In the genomic region with DNA sequence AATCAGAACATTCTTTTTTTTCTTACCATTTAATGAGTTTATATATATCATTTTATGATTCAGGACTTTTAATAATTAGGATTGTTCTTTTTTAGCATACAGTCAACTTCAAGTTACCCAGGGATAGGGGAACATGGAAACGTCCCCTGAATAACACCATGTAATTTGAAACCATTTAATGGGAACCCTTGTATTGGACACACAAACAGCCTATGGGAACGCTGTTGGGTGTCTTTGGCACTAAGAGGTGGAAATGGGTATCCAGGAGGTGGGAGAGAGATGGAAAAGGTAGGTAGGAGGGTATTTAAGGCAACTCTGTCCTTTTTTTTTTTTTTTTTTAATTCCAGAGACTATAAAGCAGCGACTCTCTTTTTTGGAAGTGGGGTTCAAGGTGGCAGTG, we compare ENCODE assay signal across 14 cellular contexts. TPM values are rescaled to one million over a fixed set of nuclear protein-coding genes. Genes with fewer than 3 reads are reported as not detected.
DNase-seq lines count a peak whose midpoint lies in the region; ATAC-seq, FAIRE-seq and TF ChIP-seq lines count a peak whose summit lies in the region.
"Had no signal": no experiment of that assay in that cellular context is flagged by ENCODE, and none has a peak within 500 bp of the region (broad histone marks: within the 10 kb centered on the region; RNA-seq: fewer than 3 reads in every experiment).

No MANE protein-coding gene starts in this region.

- peaks cover 70% of the 10 kb centered on the region for H3K79me2 ChIP-seq in HepG2 (ENCODE audit: insufficient read depth, low read length)

- DNase-seq in HepG2 (ENCODE audit: low spot score), result no peak
- no peak for DNase-seq in right lobe of liver
- no peak for DNase-seq in RWPE2 (ENCODE audit: low spot score)
- DNase-seq in fibroblast of mammary gland (ENCODE audit: low read depth), result peak; percentile 31
- no peak for DNase-seq in stimulated activated CD4-positive, alpha-beta T cell treated with anti-CD3 and anti-CD28 coated beads, Interleukin-4, amount 100 ng/mL, for 1 hour
- DNase-seq in epidermal melanocyte (ENCODE audit: insufficient read length, low spot score), result no peak
- DNase-seq in body of pancreas, result no peak
- DNase-seq: activated B cell treated with CpG ODN at 0.5 μM for 24 hours, Caco-2, NCI-H226, tibial artery had no signal

- H3K36me3 ChIP-seq in HepG2 (replicated peaks in 1 of 2; ENCODE audit: control insufficient read depth in 1 of 2, insufficient read depth in 2 of 2, low read length in 2 of 2) (peaks cover 6 to 13% of the 10 kb centered on the region in 2 experiments; a peak in 4 of 5 replicates), right lobe of liver (no peaks in the 10 kb centered on the region), RWPE2 (ENCODE audit: low read depth) (peaks cover 50% of the 10 kb centered on the region), urinary bladder (ENCODE audit: insufficient read depth) (peaks cover 3% of the 10 kb centered on the region), body of pancreas (replicated peaks in 1 of 2; ENCODE audit: insufficient read depth in 1 of 2, low read depth in 2 of 2) (no peaks in the 10 kb centered on the region)

- CTCF ChIA-PET in HepG2 (lab: Yijun Ruan, JAX; ENCODE audit: low intra/inter-chr PET ratio, low total read pairs), result no interaction called here

- peaks cover 17% of the 10 kb centered on the region for H4K20me1 ChIP-seq in HepG2 (ENCODE audit: insufficient read depth, low read length)

- 77% methylated on average over 3 of the region's 3 CpGs for WGBS in HepG2 (ENCODE audit: low lambda C conversion rate)
- 47% methylated on average over 2 of the region's 3 CpGs for WGBS in right lobe of liver (ENCODE audit: insufficient coverage, low coverage, low lambda C conversion rate, missing lambda C conversion rate)
- 50% methylated on average over 3 of the region's 3 CpGs for WGBS in urinary bladder
- WGBS in body of pancreas, 2 donors, result 35 to 50% methylated on average over 3 of the region's 3 CpGs

- peak overlapping the region in 1 of 3 experiments; percentile 97; a peak in 1 of 6 replicates for H3K4me3 ChIP-seq in HepG2 (replicated peaks in 1 of 3; ENCODE audit: insufficient read depth in 1 of 3, low read depth in 2 of 3, low read length in 3 of 3)
- no peak overlapping the region for H3K4me3 ChIP-seq in right lobe of liver
- peak overlapping the region; percentile 64 for H3K4me3 ChIP-seq in RWPE2 (ENCODE audit: severe bottlenecking)
- no peak overlapping the region for H3K4me3 ChIP-seq in fibroblast of mammary gland (ENCODE audit: control insufficient read depth, low read depth, low read length)
- no peak overlapping the region for H3K4me3 ChIP-seq in urinary bladder (ENCODE audit: low read depth, low read length)
- H3K4me3 ChIP-seq in body of pancreas, result no peak overlapping the region

- TF ChIP-seq EP300 in HepG2 (IDR thresholded peaks at IDR 0.05; ENCODE audit: low read depth in 2 of 2, low read length in 2 of 2) (no peak), HepG2 (CRISPR knock-in tag; IDR thresholded peaks at IDR 0.05; ENCODE audit: borderline replicate concordance) (no peak)

- peak overlapping the region; percentile 90 for H3K4me2 ChIP-seq in HepG2 (ENCODE audit: low read depth, low read length)

- in situ Hi-C loops in HepG2 (cut with HindIII; ENCODE audit: extremely low pct_ligation_motif_present, low pct_unique_long_range_greater_than_20kb), result no loop called here

- ATAC-seq in HepG2 (no peak), right lobe of liver (no peak), RWPE2 (ENCODE audit: low read depth) (no peak), body of pancreas (no peak)

- H3K9ac ChIP-seq in HepG2 (ENCODE audit: insufficient read depth, low read depth, low read length), result no peak overlapping the region

- no peak overlapping the region for H3K27ac ChIP-seq in HepG2 (ENCODE audit: extremely low read length, insufficient read depth, low read length)
- H3K27ac ChIP-seq in right lobe of liver, result no peak overlapping the region
- H3K27ac ChIP-seq in RWPE2 (ENCODE audit: poor library complexity, severe bottlenecking), result peak overlapping the region; percentile 89
- H3K27ac ChIP-seq in urinary bladder (ENCODE audit: low read depth), result peak overlapping the region; percentile 19
- no peak overlapping the region for H3K27ac ChIP-seq in body of pancreas

- TF ChIP-seq CTCF in HepG2 (CRISPR knock-in tag; IDR thresholded peaks at IDR 0.05) (no peak), right lobe of liver (IDR thresholded peaks at IDR 0.05) (no peak), RWPE2 (IDR thresholded peaks at IDR 0.05; ENCODE audit: poor library complexity, severe bottlenecking) (no peak), fibroblast of mammary gland (conservative IDR thresholded peaks at IDR 0.05; ENCODE audit: control insufficient read depth, insufficient read depth, low read depth, low read length) (no peak), body of pancreas (IDR thresholded peaks at IDR 0.05) (no peak)

- TF ChIP-seq POLR2A in HepG2 (IDR thresholded peaks at IDR 0.05; ENCODE audit: insufficient read depth in 1 of 2, low read depth in 2 of 2, low read length in 2 of 2) (no peak), right lobe of liver (IDR thresholded peaks at IDR 0.05) (no peak), body of pancreas (IDR thresholded peaks at IDR 0.05) (no peak)

- no peak for FAIRE-seq in HepG2 (lab: Jason Lieb, UNC)
- FAIRE-seq: colon, islet of Langerhans had no signal

- no TSS peak for BruUV-seq in HepG2 (replicated peaks; lab: Mats Ljungman, UMichigan)

- POLR2A ChIA-PET in HepG2 (lab: Yijun Ruan, JAX), result no interaction called here

- H3K27me3 ChIP-seq in HepG2 (ENCODE audit: control insufficient read depth in 1 of 2, insufficient read depth in 2 of 2, low read length in 2 of 2) (no peaks in the 10 kb centered on the region), right lobe of liver (no peaks in the 10 kb centered on the region), RWPE2 (ENCODE audit: insufficient read depth, poor library complexity, severe bottlenecking) (no peaks in the 10 kb centered on the region), body of pancreas (no peaks in the 10 kb centered on the region)
- H3K27me3 ChIP-seq: tibial artery had no signal

- H3K4me1 ChIP-seq in HepG2 (ENCODE audit: insufficient read depth, low read length) (peaks cover 43% of the 10 kb centered on the region), right lobe of liver (peaks cover 0 to 20% (median 12%) of the 10 kb centered on the region in 4 donors), RWPE2 (ENCODE audit: insufficient read depth, poor library complexity, severe bottlenecking) (peaks cover 32% of the 10 kb centered on the region), urinary bladder (ENCODE audit: insufficient read depth) (no peaks in the 10 kb centered on the region), body of pancreas (peaks cover 40% of the 10 kb centered on the region)
- H3K4me1 ChIP-seq: Caco-2 had no signal

- no peak overlapping the region for H2AFZ ChIP-seq in HepG2 (ENCODE audit: low read length)

- H3K9me3 ChIP-seq in HepG2 (ENCODE audit: low read length), result no peaks in the 10 kb centered on the region
- no peaks in the 10 kb centered on the region for H3K9me3 ChIP-seq in right lobe of liver
- H3K9me3 ChIP-seq in RWPE2 (ENCODE audit: severe bottlenecking), result peaks cover 2% of the 10 kb centered on the region
- no peaks in the 10 kb centered on the region for H3K9me3 ChIP-seq in body of pancreas
- H3K9me3 ChIP-seq: Caco-2, tibial artery had no signal

- intact Hi-C loops in HepG2 (cut with micrococcal nuclease; ENCODE audit: unreplicated experiment) (no loop called here), right lobe of liver (cut with DNase I) (no loop called here), body of pancreas (cut with DNase I) (no loop called here)

- no peak for TF ChIP-seq RAD21 in HepG2 (CRISPR knock-in tag; IDR thresholded peaks at IDR 0.05)

RNA-seq across cellular contexts. Expression of gene LUC7L2, which starts 2.6 kb away (rescaled TPM):
- total RNA-seq in HepG2 (2016; rRNA removed; fragmentation: Illumina TruSeq; extraction: Trizol) (50.7 and 59.5 TPM in 2 replicates), right lobe of liver (10 to 100 TPM; 23.2 to 40.0 (median 36.3) TPM), urinary bladder (94.0 TPM), body of pancreas (10 to 100 TPM; 50.1 to 64.6 TPM)
- total RNA-seq in HepG2 (2016; cell fraction: cytosol; rRNA removed; fragmentation: Illumina TruSeq; extraction: Trizol; ENCODE audit: low read depth), result 9.4 and 13.3 TPM in 2 replicates
- 50.6 and 54.5 TPM in 2 replicates for total RNA-seq in HepG2 (2016; cell fraction: insoluble cytoplasmic fraction; rRNA removed; fragmentation: Illumina TruSeq; extraction: Trizol)
- total RNA-seq in HepG2 (2016; cell fraction: membrane; rRNA removed; fragmentation: Illumina TruSeq; extraction: Trizol), result 19.2 and 24.0 TPM in 2 replicates
- total RNA-seq in HepG2 (2016; cell fraction: nucleus; rRNA removed; fragmentation: Illumina TruSeq; extraction: Trizol), result 50.0 and 54.9 TPM in 2 replicates
- polyA plus RNA-seq in HepG2 (2011; rRNA removed) (15.9 and 17.9 TPM in 2 replicates), urinary bladder (54.0 TPM)
- polyA plus RNA-seq in HepG2 (2011; cell fraction: cytosol; rRNA removed), result 9.5 and 11.8 TPM in 2 replicates
- polyA plus RNA-seq in HepG2 (2011; cell fraction: nucleus; rRNA removed), result 57.7 and 73.4 TPM in 2 replicates
- 25.8 and 32.8 TPM in 2 replicates for polyA plus RNA-seq in HepG2 (2012)
- polyA plus RNA-seq in HepG2 (2016; cell fraction: cytosol; fragmentation: Illumina TruSeq; extraction: Trizol; ENCODE audit: low read depth), result 3.1 and 3.2 TPM in 2 replicates
- polyA plus RNA-seq in HepG2 (2016; cell fraction: insoluble cytoplasmic fraction; fragmentation: Illumina TruSeq; extraction: Trizol; ENCODE audit: low read depth), result 56.2 and 61.3 TPM in 2 replicates
- 9.0 and 10.3 TPM in 2 replicates for polyA plus RNA-seq in HepG2 (2016; cell fraction: membrane; fragmentation: Illumina TruSeq; extraction: Trizol; ENCODE audit: low read depth)
- 70.2 and 76.0 TPM in 2 replicates for polyA plus RNA-seq in HepG2 (2016; cell fraction: nucleus; fragmentation: Illumina TruSeq; extraction: Trizol; ENCODE audit: insufficient read depth, low read depth)
- 25.3 and 62.6 TPM in 2 replicates for polyA minus RNA-seq in HepG2 (2011; rRNA and poly(A)+ RNA removed; ENCODE audit: low replicate concordance)
- polyA minus RNA-seq in HepG2 (2011; cell fraction: cytosol; rRNA and poly(A)+ RNA removed), result 11.8 and 15.0 TPM in 2 replicates
- polyA minus RNA-seq in HepG2 (2011; cell fraction: nucleus; rRNA and poly(A)+ RNA removed), result 91.1 and 123 TPM in 2 replicates

RNA-seq across cellular contexts. Expression of gene FMC1, which starts 21.2 kb away (rescaled TPM):
- total RNA-seq in HepG2 (2016; rRNA removed; fragmentation: Illumina TruSeq; extraction: Trizol), result 50.7 and 59.2 TPM in 2 replicates
- 9.0 and 17.2 TPM in 2 replicates for total RNA-seq in HepG2 (2016; cell fraction: cytosol; rRNA removed; fragmentation: Illumina TruSeq; extraction: Trizol; ENCODE audit: low read depth)
- 53.0 and 54.3 TPM in 2 replicates for total RNA-seq in HepG2 (2016; cell fraction: insoluble cytoplasmic fraction; rRNA removed; fragmentation: Illumina TruSeq; extraction: Trizol)
- total RNA-seq in HepG2 (2016; cell fraction: membrane; rRNA removed; fragmentation: Illumina TruSeq; extraction: Trizol), result 10.5 and 14.1 TPM in 2 replicates
- total RNA-seq in HepG2 (2016; cell fraction: nucleus; rRNA removed; fragmentation: Illumina TruSeq; extraction: Trizol), result 17.0 and 26.9 TPM in 2 replicates
- polyA plus RNA-seq in HepG2 (2011; rRNA removed), result 37.3 and 39.2 TPM in 2 replicates
- polyA plus RNA-seq in HepG2 (2011; cell fraction: cytosol; rRNA removed), result 39.8 and 50.1 TPM in 2 replicates
- polyA plus RNA-seq in HepG2 (2011; cell fraction: nucleus; rRNA removed), result 10.2 and 10.4 TPM in 2 replicates
- 27.8 and 33.2 TPM in 2 replicates for polyA plus RNA-seq in HepG2 (2012)
- 6.3 and 9.9 TPM in 2 replicates for polyA plus RNA-seq in HepG2 (2016; cell fraction: cytosol; fragmentation: Illumina TruSeq; extraction: Trizol; ENCODE audit: low read depth)
- 35.3 and 35.8 TPM in 2 replicates for polyA plus RNA-seq in HepG2 (2016; cell fraction: insoluble cytoplasmic fraction; fragmentation: Illumina TruSeq; extraction: Trizol; ENCODE audit: low read depth)
- 7.3 and 7.8 TPM in 2 replicates for polyA plus RNA-seq in HepG2 (2016; cell fraction: membrane; fragmentation: Illumina TruSeq; extraction: Trizol; ENCODE audit: low read depth)
- polyA plus RNA-seq in HepG2 (2016; cell fraction: nucleus; fragmentation: Illumina TruSeq; extraction: Trizol; ENCODE audit: insufficient read depth, low read depth), result 19.2 and 21.0 TPM in 2 replicates
- polyA minus RNA-seq in HepG2 (2011; rRNA and poly(A)+ RNA removed; ENCODE audit: low replicate concordance), result 14.9 and 26.4 TPM in 2 replicates
- polyA minus RNA-seq in HepG2 (2011; cell fraction: cytosol; rRNA and poly(A)+ RNA removed), result 3.2 and 3.4 TPM in 2 replicates
- polyA minus RNA-seq in HepG2 (2011; cell fraction: nucleus; rRNA and poly(A)+ RNA removed), result 4.1 TPM in 2 replicates
- total RNA-seq in right lobe of liver, result 10 to 100 TPM in 2 of 6 experiments, 1 to 10 TPM in 4; 4.4 to 17.7 (median 6.2) TPM
- total RNA-seq in urinary bladder, result 15.1 TPM
- polyA plus RNA-seq in urinary bladder, result 34.0 TPM
- 10 to 100 TPM in 1 of 2 donors, 1 to 10 TPM in 1; 6.0 to 43.8 TPM for total RNA-seq in body of pancreas

Comparison
In these comparisons a context has a peak if more than half of its experiments do, and no peak if none do; other contexts are left out.
1. H3K27ac ChIP-seq: peak in RWPE2 (single experiment) and urinary bladder (single experiment); none in HepG2 (single experiment), right lobe of liver (0 of 3) and body of pancreas (0 of 4).